In the genomic region with DNA sequence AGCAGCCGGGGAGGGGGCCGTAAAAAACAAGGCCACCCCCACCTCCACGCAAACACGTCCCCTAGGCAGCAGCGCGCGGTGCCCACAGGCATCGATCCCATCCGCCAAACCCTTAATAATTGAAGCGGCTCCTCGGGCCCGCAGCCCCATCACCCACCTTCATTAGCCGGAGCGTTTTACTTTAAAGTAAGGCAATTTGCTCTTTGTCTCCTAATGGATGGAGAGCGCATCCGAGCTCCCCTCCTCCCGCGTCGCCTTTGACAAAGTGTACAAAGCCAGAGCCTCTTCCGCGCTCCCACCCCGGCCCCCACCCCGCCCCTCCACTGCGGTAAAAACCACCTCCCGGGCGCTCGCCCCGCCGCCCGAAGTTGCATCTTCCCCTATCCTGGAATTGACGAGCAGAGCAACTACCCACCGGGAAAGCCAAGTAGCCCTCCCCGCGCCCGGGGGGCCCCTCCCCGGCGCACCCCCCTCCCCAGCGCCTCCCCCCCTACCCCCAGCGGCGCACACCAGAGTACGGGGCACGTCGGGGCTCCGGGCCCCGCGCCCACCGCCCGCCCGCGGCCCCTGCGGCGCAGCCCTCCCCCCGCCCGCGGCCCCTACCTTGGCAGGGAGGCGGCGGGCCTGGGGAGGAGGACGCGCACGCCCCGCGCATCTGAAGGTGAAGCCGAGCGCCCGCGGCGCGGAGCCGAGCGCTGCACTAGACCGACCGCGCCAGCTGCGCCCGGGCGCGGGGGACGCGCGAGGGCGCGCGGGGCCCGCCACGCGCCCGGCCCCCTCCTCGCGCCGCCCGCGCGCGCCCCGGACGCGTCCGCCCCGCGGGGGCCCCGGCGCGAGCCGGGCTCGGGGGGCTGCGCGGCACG, we compare ENCODE assay signal across 7 cellular contexts. TPM values are rescaled to one million over a fixed set of nuclear protein-coding genes. Genes with fewer than 3 reads are reported as not detected.
DNase-seq lines count a peak whose midpoint lies in the region; ATAC-seq, FAIRE-seq and TF ChIP-seq lines count a peak whose summit lies in the region.

A gene with protein sequence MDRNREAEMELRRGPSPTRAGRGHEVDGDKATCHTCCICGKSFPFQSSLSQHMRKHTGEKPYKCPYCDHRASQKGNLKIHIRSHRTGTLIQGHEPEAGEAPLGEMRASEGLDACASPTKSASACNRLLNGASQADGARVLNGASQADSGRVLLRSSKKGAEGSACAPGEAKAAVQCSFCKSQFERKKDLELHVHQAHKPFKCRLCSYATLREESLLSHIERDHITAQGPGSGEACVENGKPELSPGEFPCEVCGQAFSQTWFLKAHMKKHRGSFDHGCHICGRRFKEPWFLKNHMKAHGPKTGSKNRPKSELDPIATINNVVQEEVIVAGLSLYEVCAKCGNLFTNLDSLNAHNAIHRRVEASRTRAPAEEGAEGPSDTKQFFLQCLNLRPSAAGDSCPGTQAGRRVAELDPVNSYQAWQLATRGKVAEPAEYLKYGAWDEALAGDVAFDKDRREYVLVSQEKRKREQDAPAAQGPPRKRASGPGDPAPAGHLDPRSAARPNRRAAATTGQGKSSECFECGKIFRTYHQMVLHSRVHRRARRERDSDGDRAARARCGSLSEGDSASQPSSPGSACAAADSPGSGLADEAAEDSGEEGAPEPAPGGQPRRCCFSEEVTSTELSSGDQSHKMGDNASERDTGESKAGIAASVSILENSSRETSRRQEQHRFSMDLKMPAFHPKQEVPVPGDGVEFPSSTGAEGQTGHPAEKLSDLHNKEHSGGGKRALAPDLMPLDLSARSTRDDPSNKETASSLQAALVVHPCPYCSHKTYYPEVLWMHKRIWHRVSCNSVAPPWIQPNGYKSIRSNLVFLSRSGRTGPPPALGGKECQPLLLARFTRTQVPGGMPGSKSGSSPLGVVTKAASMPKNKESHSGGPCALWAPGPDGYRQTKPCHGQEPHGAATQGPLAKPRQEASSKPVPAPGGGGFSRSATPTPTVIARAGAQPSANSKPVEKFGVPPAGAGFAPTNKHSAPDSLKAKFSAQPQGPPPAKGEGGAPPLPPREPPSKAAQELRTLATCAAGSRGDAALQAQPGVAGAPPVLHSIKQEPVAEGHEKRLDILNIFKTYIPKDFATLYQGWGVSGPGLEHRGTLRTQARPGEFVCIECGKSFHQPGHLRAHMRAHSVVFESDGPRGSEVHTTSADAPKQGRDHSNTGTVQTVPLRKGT (minus strand): TSS at position 702 of the 863 bp plus-strand sequence. CDS start 52,188 bp downstream, outside the sequence.

- TF ChIP-seq EP300 in Ishikawa (IDR thresholded peaks at IDR 0.05; ENCODE audit: borderline replicate concordance): no peak

- no peak for TF ChIP-seq CTCF in activated B cell treated with CpG ODN at 0.5 μM for 24 hours (IDR thresholded peaks at IDR 0.05)

- H3K27me3 Mint-ChIP-seq in activated B cell treated with CpG ODN at 0.5 μM for 24 hours: peaks cover 13% of the 10 kb centered on the region
- H3K27me3 Mint-ChIP-seq in naive thymus-derived CD4-positive, alpha-beta T cell: peaks cover 0 to 80% (median 0%) of the 10 kb centered on the region in 5 donors

- CTCF ChIA-PET in activated B cell treated with CpG ODN at 0.5 μM for 24 hours (lab: Charles Lee): no interaction called here
- CTCF ChIA-PET in naive thymus-derived CD4-positive, alpha-beta T cell (lab: Charles Lee): no interaction called here

- no peaks in the 10 kb centered on the region for H3K36me3 ChIP-seq in naive thymus-derived CD4-positive, alpha-beta T cell (ENCODE audit: control insufficient read depth in 2 of 3, insufficient read depth in 3 of 3, low read length in 3 of 3)

- peak within 1 kb of the TSS; percentile 87 for H3K4me3 ChIP-seq in naive thymus-derived CD4-positive, alpha-beta T cell (ENCODE audit: low read length)

- H3K27ac Mint-ChIP-seq in activated B cell treated with CpG ODN at 0.5 μM for 24 hours: peak within 1 kb of the TSS; percentile 88
- peak within 1 kb of the TSS; percentile 63 to 95 (median 89) for H3K27ac Mint-ChIP-seq in naive thymus-derived CD4-positive, alpha-beta T cell

- H3K9me3 Mint-ChIP-seq in activated B cell treated with CpG ODN at 0.5 μM for 24 hours: peaks cover 4% of the 10 kb centered on the region
- peaks cover 0 to 1% (median 0%) of the 10 kb centered on the region in 11 donors for H3K9me3 Mint-ChIP-seq in naive thymus-derived CD4-positive, alpha-beta T cell

- no peak for ATAC-seq in activated B cell treated with CpG ODN at 0.5 μM for 24 hours (ENCODE audit: low read depth)
- peak; percentile 34 for ATAC-seq in naive thymus-derived CD4-positive, alpha-beta T cell

- H3K27me3 ChIP-seq in naive thymus-derived CD4-positive, alpha-beta T cell (ENCODE audit: control insufficient read depth in 2 of 2, insufficient read depth in 2 of 2, low read length in 2 of 2): no peaks in the 10 kb centered on the region

- H3K4me3 Mint-ChIP-seq in activated B cell treated with CpG ODN at 0.5 μM for 24 hours: peak within 1 kb of the TSS; percentile 91
- H3K4me3 Mint-ChIP-seq in naive thymus-derived CD4-positive, alpha-beta T cell: peak within 1 kb of the TSS; percentile 94 to 96 (median 95)

- H3K9me3 ChIP-seq in naive thymus-derived CD4-positive, alpha-beta T cell (ENCODE audit: control insufficient read depth in 2 of 3, low read length in 3 of 3): no peaks in the 10 kb centered on the region

- peak within 1 kb of the TSS; percentile 43 for H3K27ac ChIP-seq in naive thymus-derived CD4-positive, alpha-beta T cell (ENCODE audit: low read depth, low read length)

- POLR2A ChIA-PET in activated B cell treated with CpG ODN at 0.5 μM for 24 hours (lab: Charles Lee): interaction anchor here (0.7 to 1.1 kb wide), 2 partner anchors 87 to 1286 kb away, joined by 3 read pairs; no protein-coding TSS in a partner anchor
- POLR2A ChIA-PET in naive thymus-derived CD4-positive, alpha-beta T cell (lab: Charles Lee): no interaction called here

- H3K36me3 Mint-ChIP-seq in activated B cell treated with CpG ODN at 0.5 μM for 24 hours (ENCODE audit: low read depth): peaks cover 17% of the 10 kb centered on the region
- no peaks in the 10 kb centered on the region for H3K36me3 Mint-ChIP-seq in naive thymus-derived CD4-positive, alpha-beta T cell

- no peak for FAIRE-seq in GM12891 (lab: Jason Lieb, UNC)

- no peak for DNase-seq in GM12891 (ENCODE audit: insufficient read length, low spot score)
- peak; percentile 32 for DNase-seq in activated B cell treated with CpG ODN at 0.5 μM for 24 hours
- DNase-seq in fibroblast of gingiva (ENCODE audit: low read depth): peak; percentile 29
- DNase-seq in naive thymus-derived CD4-positive, alpha-beta T cell: peak in 7 of 9 donors; percentile 27 to 47 (median 36)
- no peak for DNase-seq in HK-2 (ENCODE audit: unreplicated experiment)
- no peak for DNase-seq in middle frontal gyrus (ENCODE audit: extremely low spot score, low spot score)

- peaks cover 8 to 9% of the 10 kb centered on the region in 2 donors for H3K4me1 ChIP-seq in naive thymus-derived CD4-positive, alpha-beta T cell (ENCODE audit: control insufficient read depth in 2 of 2, insufficient read depth in 2 of 2, low read length in 2 of 2)

- peaks cover 50% of the 10 kb centered on the region for H3K4me1 Mint-ChIP-seq in activated B cell treated with CpG ODN at 0.5 μM for 24 hours
- peaks cover 19 to 41% (median 28%) of the 10 kb centered on the region in 7 donors for H3K4me1 Mint-ChIP-seq in naive thymus-derived CD4-positive, alpha-beta T cell

- no peak for TF ChIP-seq RAD21 in Ishikawa (IDR thresholded peaks at IDR 0.05; ENCODE audit: low read depth)

- intact Hi-C loops in activated B cell treated with CpG ODN at 0.5 μM for 24 hours (cut with micrococcal nuclease): loop anchor here (5.0 kb wide), 6 partner anchors 42 to 1997 kb away; a partner anchor contains a TSS
- intact Hi-C loops in naive thymus-derived CD4-positive, alpha-beta T cell (cut with micrococcal nuclease): loop anchor here (1.0 to 10.0 kb wide), 10 partner anchors 42 to 1997 kb away; a partner anchor contains a TSS

- TF ChIP-seq POLR2A in GM12891 (IDR thresholded peaks at IDR 0.05; ENCODE audit: low read depth, low read length): no peak

TF ChIP-seq in GM12891, 5 proteins besides CTCF, POLR2A, EP300 and RAD21:
- TF ChIP-seq POLR2AphosphoS5 (IDR thresholded peaks at IDR 0.05; ENCODE audit: low read depth, low read length) (no peak), TAF1 (IDR thresholded peaks at IDR 0.05; ENCODE audit: low read depth, low read length) (0 out of 2 replicates have a peak, but pooled peaks have one; percentile 12)

TF ChIP-seq in Ishikawa, 13 proteins besides CTCF, POLR2A, EP300 and RAD21:
- TF ChIP-seq YY1 (IDR thresholded peaks at IDR 0.05; ENCODE audit: low read depth) (no peak), ZBTB7A (IDR thresholded peaks at IDR 0.05; ENCODE audit: low read depth) (peak; percentile 26; the same call in 1 of the 2 replicates)

RNA-seq across cellular contexts. Expression of the gene that starts here (rescaled TPM):
- 10.7 TPM for polyA plus RNA-seq in GM12891 (2012; ENCODE audit: low read depth, missing spikeins)
- total RNA-seq in activated B cell treated with CpG ODN at 0.5 μM for 24 hours: 19.4 and 21.7 TPM in 2 replicates
- 10 to 100 TPM in 4 of 5 experiments, 1 to 10 TPM in 1; 1.9 to 60.4 (median 22.6) TPM for total RNA-seq in naive thymus-derived CD4-positive, alpha-beta T cell
- 1 to 10 TPM; 3.5 to 5.4 TPM for polyA plus RNA-seq in naive thymus-derived CD4-positive, alpha-beta T cell

Comparison
In these comparisons a context has a peak if more than half of its experiments do, and no peak if none do; other contexts are left out.
1. DNase-seq: peak in activated B cell treated with CpG ODN at 0.5 μM for 24 hours (single experiment), fibroblast of gingiva (single experiment) and naive thymus-derived CD4-positive, alpha-beta T cell (7 of 9); none in GM12891 (single experiment), HK-2 (single experiment) and middle frontal gyrus (single experiment).